Comparison of ENCODE assay signal across 13 cellular contexts in the genomic region with DNA sequence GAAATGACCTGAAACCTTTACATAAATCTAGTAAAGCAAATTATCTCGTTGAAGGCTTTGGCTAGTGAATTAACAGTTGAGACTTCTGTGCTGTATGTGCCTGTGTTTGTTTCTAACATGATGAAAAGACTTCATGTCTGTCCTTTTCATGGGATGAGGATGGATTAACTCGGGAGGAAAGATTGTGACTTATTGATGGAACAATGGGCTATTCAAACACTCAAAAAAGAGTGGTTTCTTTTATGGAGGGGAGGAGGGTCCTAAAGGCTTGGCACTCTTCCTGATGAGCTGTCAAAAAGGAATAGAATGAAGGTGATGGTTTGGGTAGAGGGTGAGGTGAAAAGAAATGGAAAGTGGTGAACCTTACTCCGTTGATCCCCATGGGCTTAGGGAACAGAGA.
"Had no signal": no experiment of that assay in that cellular context is flagged by ENCODE, and none has a peak within 500 bp of the region (broad histone marks: within the 10 kb centered on the region; RNA-seq: fewer than 3 reads in every experiment).

No MANE protein-coding gene starts in this region.

- H3K27me3 Mint-ChIP-seq: activated CD4-positive, alpha-beta memory T cell treated with anti-CD3 and anti-CD28 coated beads for 36 hours had no signal

- ATAC-seq: activated CD8-positive, alpha-beta memory T cell treated with anti-CD3 and anti-CD28 coated beads, Interleukin-2, amount 10 ng/mL, durations not matched to agents 7 days and 5 days; esophagus mucosa had no signal

- H3K27ac ChIP-seq: hepatocyte, parathyroid adenoma, VCaP had no signal

- H3K4me3 Mint-ChIP-seq: activated CD4-positive, alpha-beta memory T cell treated with anti-CD3 and anti-CD28 coated beads for 36 hours; activated CD8-positive, alpha-beta memory T cell treated with anti-CD3 and anti-CD28 coated beads, Interleukin-2, amount 10 ng/mL, durations not matched to agents 7 days and 5 days; activated naive CD4-positive, alpha-beta T cell treated with anti-CD3 and anti-CD28 coated beads, Interleukin-2, amount 10 ng/mL, durations not matched to agents 7 days and 5 days had no signal

- H3K4me1 Mint-ChIP-seq: activated CD8-positive, alpha-beta memory T cell treated with anti-CD3 and anti-CD28 coated beads, Interleukin-2, amount 10 ng/mL, durations not matched to agents 7 days and 5 days; activated naive CD4-positive, alpha-beta T cell treated with anti-CD3 and anti-CD28 coated beads, Interleukin-2, amount 10 ng/mL, durations not matched to agents 7 days and 5 days had no signal

- H3K27me3 ChIP-seq: hepatocyte had no signal

- H3K4me3 ChIP-seq: hepatocyte, lung had no signal

- H3K9me3 Mint-ChIP-seq: activated CD4-positive, alpha-beta memory T cell treated with anti-CD3 and anti-CD28 coated beads for 36 hours; activated naive CD4-positive, alpha-beta T cell treated with anti-CD3 and anti-CD28 coated beads, Interleukin-2, amount 10 ng/mL, durations not matched to agents 7 days and 5 days had no signal

- DNase-seq: activated CD4-positive, alpha-beta memory T cell treated with anti-CD3 and anti-CD28 coated beads for 36 hours; activated CD8-positive, alpha-beta memory T cell treated with anti-CD3 and anti-CD28 coated beads, Interleukin-2, amount 10 ng/mL, durations not matched to agents 7 days and 5 days; activated naive CD4-positive, alpha-beta T cell treated with anti-CD3 and anti-CD28 coated beads, Interleukin-2, amount 10 ng/mL, durations not matched to agents 7 days and 5 days; activated T-cell treated with anti-CD3 and anti-CD28 coated beads, Interleukin-2, amount 50 U/mL, for 1 hour; islet precursor cell; stimulated activated CD4-positive, alpha-beta T cell treated with anti-CD3 and anti-CD28 coated beads, Interleukin-12 subunit alpha, Interleukin-12 subunit beta, amount 100 ng/mL, for 4 hours; stimulated activated CD4-positive, alpha-beta T cell treated with anti-CD3 and anti-CD28 coated beads, Interleukin-2, amount 100 ng/mL, for 24 hours; T1000 had no signal

- H3K36me3 Mint-ChIP-seq: activated CD8-positive, alpha-beta memory T cell treated with anti-CD3 and anti-CD28 coated beads, Interleukin-2, amount 10 ng/mL, durations not matched to agents 7 days and 5 days; activated naive CD4-positive, alpha-beta T cell treated with anti-CD3 and anti-CD28 coated beads, Interleukin-2, amount 10 ng/mL, durations not matched to agents 7 days and 5 days had no signal

- H3K4me1 ChIP-seq: parathyroid adenoma had no signal

- H3K9ac ChIP-seq: parathyroid adenoma had no signal

- H3K27ac Mint-ChIP-seq: activated CD4-positive, alpha-beta memory T cell treated with anti-CD3 and anti-CD28 coated beads for 36 hours; activated CD8-positive, alpha-beta memory T cell treated with anti-CD3 and anti-CD28 coated beads, Interleukin-2, amount 10 ng/mL, durations not matched to agents 7 days and 5 days; activated naive CD4-positive, alpha-beta T cell treated with anti-CD3 and anti-CD28 coated beads, Interleukin-2, amount 10 ng/mL, durations not matched to agents 7 days and 5 days had no signal
